8 cellular contexts compared by ENCODE assay signal in the genomic region with DNA sequence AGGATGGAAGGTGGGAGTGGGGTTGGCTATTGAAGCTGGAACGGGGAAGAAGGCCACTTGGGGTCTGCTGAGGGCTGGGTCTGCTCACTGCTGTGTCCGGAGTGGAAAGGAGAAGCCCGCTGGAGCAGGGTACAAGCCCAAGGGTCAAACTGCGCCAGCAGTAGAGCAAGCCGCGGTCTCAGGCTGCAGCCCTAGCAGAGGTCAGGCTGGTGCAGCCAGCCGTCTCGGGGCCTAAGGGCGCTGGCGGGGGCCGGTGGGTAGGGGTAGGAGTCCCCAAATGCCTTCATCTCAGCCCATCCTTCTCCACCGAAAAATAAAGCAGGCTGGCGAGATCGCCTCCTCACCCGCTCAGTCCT. TPM values are rescaled to one million over a fixed set of nuclear protein-coding genes. Genes with fewer than 3 reads are reported as not detected.
A peak's percentile ranks its signal among the peaks of the same experiment; 100 is the strongest.
DNase-seq lines count a peak whose midpoint lies in the region; TF ChIP-seq lines count a peak whose summit lies in the region.

No MANE protein-coding gene starts in this region.

- peaks cover 50% of the 10 kb centered on the region for H3K4me1 ChIP-seq in OCI-LY1 (ENCODE audit: insufficient read depth, low read length, severe bottlenecking)

- H3K27ac ChIP-seq in OCI-LY1 (ENCODE audit: low read depth, low read length, poor library complexity, severe bottlenecking): peak overlapping the region; percentile 87

- H4K20me1 ChIP-seq in OCI-LY1 (ENCODE audit: insufficient read depth, low read length): no peaks in the 10 kb centered on the region

- H3K27me3 Mint-ChIP-seq in endothelial cell (ENCODE audit: unreplicated experiment) (peaks cover 14% of the 10 kb centered on the region), nephron progenitor cell (ENCODE audit: low read depth, poor library complexity) (no peaks in the 10 kb centered on the region)

- H3K9me3 ChIP-seq in OCI-LY1 (ENCODE audit: low read length): peaks cover 3% of the 10 kb centered on the region; the same call in 1 of the 2 replicates

- no peak for TF ChIP-seq CTCF in AG04449 (IDR thresholded peaks at IDR 0.05; ENCODE audit: insufficient read depth, low read length, missing control alignments)
- no peak for TF ChIP-seq CTCF in GM20000 (IDR thresholded peaks at IDR 0.05; ENCODE audit: extremely low read depth, missing control alignments)
- no peak for TF ChIP-seq CTCF in OCI-LY1 (IDR thresholded peaks at IDR 0.05; ENCODE audit: low read length)
- TF ChIP-seq CTCF in endothelial cell (IDR thresholded peaks at IDR 0.05; ENCODE audit: unreplicated experiment): no peak
- TF ChIP-seq CTCF in nephron progenitor cell (IDR thresholded peaks at IDR 0.05): no peak

- no peaks in the 10 kb centered on the region for H3K9me3 Mint-ChIP-seq in endothelial cell (ENCODE audit: unreplicated experiment)
- peaks cover 3% of the 10 kb centered on the region for H3K9me3 Mint-ChIP-seq in nephron progenitor cell

- H3K4me1 Mint-ChIP-seq in endothelial cell (ENCODE audit: unreplicated experiment) (peaks cover 9% of the 10 kb centered on the region), nephron progenitor cell (peaks cover 60% of the 10 kb centered on the region)

- H3K36me3 Mint-ChIP-seq in endothelial cell (ENCODE audit: low read depth, unreplicated experiment) (no peaks in the 10 kb centered on the region), nephron progenitor cell (ENCODE audit: low read depth) (peaks cover 3% of the 10 kb centered on the region)

- peaks cover 24% of the 10 kb centered on the region for H3K79me2 ChIP-seq in OCI-LY1 (ENCODE audit: insufficient read depth, low read length)

- H3K27me3 ChIP-seq in OCI-LY1 (ENCODE audit: insufficient read depth, low read length): no peaks in the 10 kb centered on the region

- CTCF ChIA-PET in AG04449 (lab: Yijun Ruan, JAX): no interaction called here

- H3K9ac ChIP-seq in OCI-LY1 (ENCODE audit: low read length): peak overlapping the region; percentile 78

- H3K4me2 ChIP-seq in OCI-LY1 (ENCODE audit: low read length): peak overlapping the region; percentile 99

- H3K27ac Mint-ChIP-seq in endothelial cell (ENCODE audit: unreplicated experiment) (no peak overlapping the region), nephron progenitor cell (peak overlapping the region; percentile 98)

- no peaks in the 10 kb centered on the region for H3F3A ChIP-seq in OCI-LY1 (ENCODE audit: insufficient read depth, low read length)

- DNase-seq in AG04449 (ENCODE audit: low read depth, low spot score) (no peak), GM20000 (ENCODE audit: low spot score) (peak; percentile 60), endothelial cell (ENCODE audit: low spot score) (no peak), nephron progenitor cell (no peak), cerebellar nuclear complex (lab: John Stamatoyannopoulos, UW) (no peak), NCI-H146 treated with DMSO at 0.1 percent for 48 hours (lab: John Stamatoyannopoulos, UW; ENCODE audit: unreplicated experiment) (no peak)
- no peak for DNase-seq in stimulated activated CD4-positive, alpha-beta T cell treated with anti-CD3 and anti-CD28 coated beads, Interleukin-4, amount 100 ng/mL, for 24 hours

- H2AFZ ChIP-seq in OCI-LY1 (ENCODE audit: low read length): no peak overlapping the region

- no peaks in the 10 kb centered on the region for H3K9me2 ChIP-seq in OCI-LY1 (ENCODE audit: low read depth, low read length)

- H3K4me3 Mint-ChIP-seq in endothelial cell (ENCODE audit: unreplicated experiment) (peak overlapping the region; percentile 32), nephron progenitor cell (peak overlapping the region; percentile 75)

- POLR2A ChIA-PET in AG04449 (lab: Yijun Ruan, JAX): interaction anchor here (0.8 to 1.6 kb wide), 3 partner anchors 10 to 26 kb away, joined by 4 to 8 read pairs (median 4); no protein-coding TSS in a partner anchor

- H3K36me3 ChIP-seq in OCI-LY1 (ENCODE audit: insufficient read depth, low read length): peaks cover 10% of the 10 kb centered on the region

- H3K4me3 ChIP-seq in AG04449 (ENCODE audit: low read depth, low read length) (peak overlapping the region; percentile 77), OCI-LY1 (ENCODE audit: low read depth, low read length, poor library complexity, severe bottlenecking) (peak overlapping the region; percentile 66)

RNA-seq across cellular contexts. Expression of a gene that starts 0.7 kb away (rescaled TPM):
- total RNA-seq in endothelial cell (ENCODE audit: unreplicated experiment): 5.1 TPM
